ENCODE assay signal across 7 cellular contexts in the genomic region with DNA sequence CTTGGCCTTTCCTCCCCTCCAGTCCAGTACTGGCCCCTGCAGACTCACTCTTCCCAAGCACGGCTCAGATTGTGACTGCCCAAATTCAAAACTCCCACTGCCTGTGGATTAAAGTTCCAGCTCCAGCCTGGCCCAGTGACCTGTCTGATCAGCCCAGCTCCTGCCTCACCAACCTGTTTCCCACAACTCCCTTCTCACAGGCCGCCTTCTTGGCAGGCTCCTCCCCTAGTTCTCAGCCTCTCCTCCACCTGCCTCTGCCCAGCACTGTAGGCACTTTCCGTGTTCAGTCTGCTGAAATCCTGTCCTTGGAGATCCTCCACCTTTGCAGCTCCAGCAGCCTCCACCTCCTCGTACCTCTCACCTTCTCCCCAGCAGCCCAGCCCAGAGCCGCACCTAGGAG.
A peak's percentile ranks its signal among the peaks of the same experiment; 100 is the strongest.
DNase-seq lines count a peak whose midpoint lies in the region; ATAC-seq and TF ChIP-seq lines count a peak whose summit lies in the region.

No MANE protein-coding gene starts in this region.

- H3K9me3 ChIP-seq in HCT116 (ENCODE audit: control insufficient read depth in 1 of 2, insufficient read depth in 1 of 2, low read depth in 1 of 2, low read length in 2 of 2) (no peaks in the 10 kb centered on the region), Peyer's patch (no peaks in the 10 kb centered on the region), OCI-LY7 (ENCODE audit: low read length) (no peaks in the 10 kb centered on the region)

- ATAC-seq in HCT116, result peak; percentile 68
- no peak for ATAC-seq in HG02798 (IDR thresholded peaks at IDR 0.05; ENCODE audit: poor library complexity, unreplicated experiment)

- DNase-seq in HCT116 (ENCODE audit: low read depth, low spot score), result no peak
- DNase-seq in Peyer's patch, result peak in 2 of 3 donors; percentile 66 to 67
- peak; percentile 41 for DNase-seq in epithelial cell of esophagus (ENCODE audit: low read depth)
- DNase-seq in AML-193 (lab: John Stamatoyannopoulos, UW), result no peak
- no peak for DNase-seq in OCI-LY7 (ENCODE audit: low spot score)

- H4K20me1 ChIP-seq in HCT116 (ENCODE audit: insufficient read depth) (no peaks in the 10 kb centered on the region), OCI-LY7 (ENCODE audit: insufficient read depth, low read length) (no peaks in the 10 kb centered on the region)

- H3K4me2 ChIP-seq in HCT116 (ENCODE audit: low read length) (peak overlapping the region; percentile 58), OCI-LY7 (ENCODE audit: low read length) (no peak overlapping the region)

- H3K4me3 ChIP-seq in HCT116 (replicated peaks in 1 of 2; ENCODE audit: low read depth in 1 of 2, low read length in 2 of 2), result peak overlapping the region; percentile 14 to 33; a peak in 3 of 4 replicates
- no peak overlapping the region for H3K4me3 ChIP-seq in Peyer's patch
- H3K4me3 ChIP-seq in epithelial cell of esophagus (ENCODE audit: low read length), result no peak overlapping the region
- H3K4me3 ChIP-seq in rectal smooth muscle tissue (ENCODE audit: low read length), result no peak overlapping the region
- no peak overlapping the region for H3K4me3 ChIP-seq in OCI-LY7 (ENCODE audit: low read depth, low read length, poor library complexity, severe bottlenecking)

- RAD21 ChIA-PET in HCT116 (lab: Charles Lee; ENCODE audit: low non-redundant PET in 1 of 2, low total read pairs in 2 of 2, uncharacterized antibody in 2 of 2, unreplicated experiment in 2 of 2), result no interaction called here

- CTCF ChIA-PET in HCT116 (lab: Charles Lee), result no interaction called here
- CTCF ChIA-PET in OCI-LY7 (lab: Charles Lee; ENCODE audit: unreplicated experiment), result no interaction called here

- peaks cover 15% of the 10 kb centered on the region; the same call in 1 of the 2 replicates for H3K79me2 ChIP-seq in HCT116 (ENCODE audit: insufficient read depth, low read length)
- no peaks in the 10 kb centered on the region for H3K79me2 ChIP-seq in OCI-LY7 (ENCODE audit: insufficient read depth, low read depth, low read length)

- H3K36me3 ChIP-seq in HCT116 (ENCODE audit: control insufficient read depth in 1 of 2, insufficient read depth in 2 of 2, low read length in 2 of 2) (no peaks in the 10 kb centered on the region), Peyer's patch (peaks cover 0 to 3% (median 0%) of the 10 kb centered on the region in 3 donors), rectal smooth muscle tissue (ENCODE audit: control insufficient read depth, insufficient read depth, low read length) (no peaks in the 10 kb centered on the region), OCI-LY7 (ENCODE audit: insufficient read depth, low read length) (no peaks in the 10 kb centered on the region)

- no peaks in the 10 kb centered on the region for H3K9me2 ChIP-seq in HCT116 (ENCODE audit: insufficient read depth)
- no peaks in the 10 kb centered on the region for H3K9me2 ChIP-seq in OCI-LY7 (ENCODE audit: insufficient read depth, low read length)

- H3K27ac ChIP-seq in HCT116 (ENCODE audit: low read depth, low read length) (peak overlapping the region; percentile 59), Peyer's patch (peak overlapping the region in 2 of 4 donors; percentile 15 to 35), rectal smooth muscle tissue (ENCODE audit: low read depth, low read length) (peak overlapping the region; percentile 57), OCI-LY7 (ENCODE audit: low read depth, low read length, poor library complexity, severe bottlenecking) (no peak overlapping the region)

- TF ChIP-seq CTCF in HCT116 (IDR thresholded peaks at IDR 0.05 in 2 of 3, conservative IDR thresholded peaks at IDR 0.05 in 1 of 3; ENCODE audit: borderline replicate concordance in 1 of 3, insufficient read depth in 1 of 3, low read depth in 2 of 3, low read length in 2 of 3) (no peak), Peyer's patch (IDR thresholded peaks at IDR 0.05) (no peak), epithelial cell of esophagus (IDR thresholded peaks at IDR 0.05; ENCODE audit: insufficient read depth, low read depth, low read length, missing control alignments) (no peak), OCI-LY7 (conservative IDR thresholded peaks at IDR 0.05; ENCODE audit: low read length) (no peak)

- peak overlapping the region; percentile 47 for H3K9ac ChIP-seq in HCT116 (ENCODE audit: low read length)
- no peak overlapping the region for H3K9ac ChIP-seq in rectal smooth muscle tissue (ENCODE audit: low read length)

- no peak for TF ChIP-seq RAD21 in HCT116 (IDR thresholded peaks at IDR 0.05; ENCODE audit: low read depth)

- POLR2A ChIA-PET in HCT116 (lab: Charles Lee), result interaction anchor here (0.7 to 1.6 kb wide), 10 partner anchors 8 to 113 kb away, joined by 3 to 9 read pairs (median 4); no protein-coding TSS in a partner anchor
- POLR2A ChIA-PET in OCI-LY7 (lab: Charles Lee), result no interaction called here

- H3K27me3 ChIP-seq in HCT116 (ENCODE audit: insufficient read depth, low read length) (no peaks in the 10 kb centered on the region), Peyer's patch (no peaks in the 10 kb centered on the region), rectal smooth muscle tissue (ENCODE audit: control insufficient read depth, insufficient read depth, low read length) (no peaks in the 10 kb centered on the region)

- BruUV-seq in HCT116 (replicated peaks; lab: Mats Ljungman, UMichigan) (no TSS peak), OCI-LY7 (replicated peaks; lab: Mats Ljungman, UMichigan) (no TSS peak)

- H2AFZ ChIP-seq in HCT116 (ENCODE audit: low read depth, low read length, poor library complexity, severe bottlenecking) (no peak overlapping the region), OCI-LY7 (ENCODE audit: low read length) (no peak overlapping the region)

- H3K4me1 ChIP-seq in HCT116 (ENCODE audit: control insufficient read depth in 1 of 2, insufficient read depth in 2 of 2, low read length in 2 of 2) (peaks cover 75 to 100% of the 10 kb centered on the region in 2 experiments), Peyer's patch (peaks cover 0 to 21% (median 0%) of the 10 kb centered on the region in 4 donors), rectal smooth muscle tissue (ENCODE audit: control insufficient read depth, insufficient read depth, low read length) (peaks cover 21% of the 10 kb centered on the region), OCI-LY7 (ENCODE audit: insufficient read depth, low read length, poor library complexity, severe bottlenecking) (no peaks in the 10 kb centered on the region)

- TF ChIP-seq POLR2A in HCT116 (IDR thresholded peaks at IDR 0.05; ENCODE audit: borderline replicate concordance, extremely low read depth, insufficient read depth, insufficient read length) (no peak), Peyer's patch (IDR thresholded peaks at IDR 0.05) (no peak)

- intact Hi-C loops in HCT116 (cut with micrococcal nuclease) (no loop called here), OCI-LY7 (cut with micrococcal nuclease; ENCODE audit: unreplicated experiment) (no loop called here)

TF ChIP-seq in HCT116, 20 proteins besides CTCF, POLR2A, EP300 and RAD21:
- no peak for TF ChIP-seq TCF7L2 (IDR thresholded peaks at IDR 0.05; ENCODE audit: borderline replicate concordance, extremely low read depth, insufficient read depth, insufficient read length)
- no peak for TF ChIP-seq ATF3 (IDR thresholded peaks at IDR 0.05)
- TF ChIP-seq, protein P1, sequence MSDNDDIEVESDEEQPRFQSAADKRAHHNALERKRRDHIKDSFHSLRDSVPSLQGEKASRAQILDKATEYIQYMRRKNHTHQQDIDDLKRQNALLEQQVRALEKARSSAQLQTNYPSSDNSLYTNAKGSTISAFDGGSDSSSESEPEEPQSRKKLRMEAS (IDR thresholded peaks at IDR 0.05), result peak; percentile 83
- no peak for TF ChIP-seq EZH2phosphoT487 (IDR thresholded peaks at IDR 0.05; ENCODE audit: borderline replicate concordance)
- TF ChIP-seq FOSL1 (IDR thresholded peaks at IDR 0.05; ENCODE audit: low read depth), result no peak
- peak; percentile 65 for TF ChIP-seq POLR2AphosphoS5 (IDR thresholded peaks at IDR 0.05; ENCODE audit: low read depth, low read length)
- no peak for TF ChIP-seq EZH2 (IDR thresholded peaks at IDR 0.05)
- TF ChIP-seq YY1 (IDR thresholded peaks at IDR 0.05; ENCODE audit: extremely low read depth, insufficient replicate concordance, low read depth, low read length), result no peak
- TF ChIP-seq REST (IDR thresholded peaks at IDR 0.05; ENCODE audit: low read depth), result no peak
- no peak for TF ChIP-seq CEBPB (IDR thresholded peaks at IDR 0.05; ENCODE audit: low read depth)
- TF ChIP-seq CBX3 (IDR thresholded peaks at IDR 0.05; ENCODE audit: low read depth), result no peak; the same call in 1 of the 2 replicates
- no peak for TF ChIP-seq SP1 (IDR thresholded peaks at IDR 0.05; ENCODE audit: low read depth)
TF ChIP-seq in HCT116: peak in this region for 2.

Comparison
In these comparisons a context has a peak if more than half of its experiments do, and no peak if none do; other contexts are left out.
1. DNase-seq: peak in Peyer's patch (2 of 3) and epithelial cell of esophagus (single experiment); none in HCT116 (single experiment), AML-193 (0 of 2) and OCI-LY7 (single experiment).
2. H3K4me3 ChIP-seq: peak in HCT116 (2 of 2); none in Peyer's patch (0 of 4), epithelial cell of esophagus (single experiment), rectal smooth muscle tissue (single experiment) and OCI-LY7 (single experiment).